ENCODE assay signal across 1 cellular context in genomic region chr17:72588961-72589360, GRCh38.
TF ChIP-seq lines count a peak whose summit lies in the region.

No MANE protein-coding gene starts in this region.

TF ChIP-seq in SK-N-SH, 30 proteins besides CTCF, POLR2A, EP300 and RAD21 (continued from another document):
- TF ChIP-seq, protein P1, sequence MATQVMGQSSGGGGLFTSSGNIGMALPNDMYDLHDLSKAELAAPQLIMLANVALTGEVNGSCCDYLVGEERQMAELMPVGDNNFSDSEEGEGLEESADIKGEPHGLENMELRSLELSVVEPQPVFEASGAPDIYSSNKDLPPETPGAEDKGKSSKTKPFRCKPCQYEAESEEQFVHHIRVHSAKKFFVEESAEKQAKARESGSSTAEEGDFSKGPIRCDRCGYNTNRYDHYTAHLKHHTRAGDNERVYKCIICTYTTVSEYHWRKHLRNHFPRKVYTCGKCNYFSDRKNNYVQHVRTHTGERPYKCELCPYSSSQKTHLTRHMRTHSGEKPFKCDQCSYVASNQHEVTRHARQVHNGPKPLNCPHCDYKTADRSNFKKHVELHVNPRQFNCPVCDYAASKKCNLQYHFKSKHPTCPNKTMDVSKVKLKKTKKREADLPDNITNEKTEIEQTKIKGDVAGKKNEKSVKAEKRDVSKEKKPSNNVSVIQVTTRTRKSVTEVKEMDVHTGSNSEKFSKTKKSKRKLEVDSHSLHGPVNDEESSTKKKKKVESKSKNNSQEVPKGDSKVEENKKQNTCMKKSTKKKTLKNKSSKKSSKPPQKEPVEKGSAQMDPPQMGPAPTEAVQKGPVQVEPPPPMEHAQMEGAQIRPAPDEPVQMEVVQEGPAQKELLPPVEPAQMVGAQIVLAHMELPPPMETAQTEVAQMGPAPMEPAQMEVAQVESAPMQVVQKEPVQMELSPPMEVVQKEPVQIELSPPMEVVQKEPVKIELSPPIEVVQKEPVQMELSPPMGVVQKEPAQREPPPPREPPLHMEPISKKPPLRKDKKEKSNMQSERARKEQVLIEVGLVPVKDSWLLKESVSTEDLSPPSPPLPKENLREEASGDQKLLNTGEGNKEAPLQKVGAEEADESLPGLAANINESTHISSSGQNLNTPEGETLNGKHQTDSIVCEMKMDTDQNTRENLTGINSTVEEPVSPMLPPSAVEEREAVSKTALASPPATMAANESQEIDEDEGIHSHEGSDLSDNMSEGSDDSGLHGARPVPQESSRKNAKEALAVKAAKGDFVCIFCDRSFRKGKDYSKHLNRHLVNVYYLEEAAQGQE (IDR thresholded peaks at IDR 0.05; ENCODE audit: low read depth, low read length): no peak
- TF ChIP-seq FOXJ3 (CRISPR knock-in tag; IDR thresholded peaks at IDR 0.05) (no peak), SIN3A (IDR thresholded peaks at IDR 0.05; ENCODE audit: borderline replicate concordance, low read depth, low read length) (no peak), POLR2AphosphoS5 (IDR thresholded peaks at IDR 0.05; ENCODE audit: low read depth, low read length) (no peak), EZH2phosphoT487 (IDR thresholded peaks at IDR 0.05; ENCODE audit: borderline replicate concordance, low read depth) (no peak), MEF2A (IDR thresholded peaks at IDR 0.05; ENCODE audit: borderline replicate concordance, low read depth) (no peak), USF2 (IDR thresholded peaks at IDR 0.05; ENCODE audit: borderline replicate concordance, low read depth, low read length) (no peak)
- TF ChIP-seq, protein P2, sequence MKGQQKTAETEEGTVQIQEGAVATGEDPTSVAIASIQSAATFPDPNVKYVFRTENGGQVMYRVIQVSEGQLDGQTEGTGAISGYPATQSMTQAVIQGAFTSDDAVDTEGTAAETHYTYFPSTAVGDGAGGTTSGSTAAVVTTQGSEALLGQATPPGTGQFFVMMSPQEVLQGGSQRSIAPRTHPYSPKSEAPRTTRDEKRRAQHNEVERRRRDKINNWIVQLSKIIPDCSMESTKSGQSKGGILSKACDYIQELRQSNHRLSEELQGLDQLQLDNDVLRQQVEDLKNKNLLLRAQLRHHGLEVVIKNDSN (IDR thresholded peaks at IDR 0.05; ENCODE audit: borderline replicate concordance, low read depth): no peak
- TF ChIP-seq, protein P3, sequence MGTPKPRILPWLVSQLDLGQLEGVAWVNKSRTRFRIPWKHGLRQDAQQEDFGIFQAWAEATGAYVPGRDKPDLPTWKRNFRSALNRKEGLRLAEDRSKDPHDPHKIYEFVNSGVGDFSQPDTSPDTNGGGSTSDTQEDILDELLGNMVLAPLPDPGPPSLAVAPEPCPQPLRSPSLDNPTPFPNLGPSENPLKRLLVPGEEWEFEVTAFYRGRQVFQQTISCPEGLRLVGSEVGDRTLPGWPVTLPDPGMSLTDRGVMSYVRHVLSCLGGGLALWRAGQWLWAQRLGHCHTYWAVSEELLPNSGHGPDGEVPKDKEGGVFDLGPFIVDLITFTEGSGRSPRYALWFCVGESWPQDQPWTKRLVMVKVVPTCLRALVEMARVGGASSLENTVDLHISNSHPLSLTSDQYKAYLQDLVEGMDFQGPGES (IDR thresholded peaks at IDR 0.05; ENCODE audit: low read depth, low read length): no peak
TF ChIP-seq in SK-N-SH: peak in this region for 0.
